Comparison of ENCODE assay signal across 11 cellular contexts in genomic region chr13:95246292-95247082, GRCh38. TPM values are rescaled to one million over a fixed set of nuclear protein-coding genes. Genes with fewer than 3 reads are reported as not detected.
DNase-seq lines count a peak whose midpoint lies in the region; ATAC-seq and TF ChIP-seq lines count a peak whose summit lies in the region.
"Had no signal": no experiment of that assay in that cellular context is flagged by ENCODE, and none has a peak within 500 bp of the region (broad histone marks: within the 10 kb centered on the region; RNA-seq: fewer than 3 reads in every experiment).

No MANE protein-coding gene starts in this region.

- no peak overlapping the region for H3K4me3 ChIP-seq in upper lobe of left lung

- H3K4me1 ChIP-seq in upper lobe of left lung = peaks cover 0 to 22% (median 11%) of the 10 kb centered on the region in 4 donors

- peak; percentile 53 to 65 for ATAC-seq in upper lobe of left lung (ENCODE audit: low FRiP score in 2 of 2)
- no peak for ATAC-seq in HG03565 (IDR thresholded peaks at IDR 0.05; ENCODE audit: unreplicated experiment)
- no peak for ATAC-seq in GM21526 (IDR thresholded peaks at IDR 0.05; ENCODE audit: low FRiP score, unreplicated experiment)

- peak; percentile 20 for DNase-seq in SIG-M5 treated with dmso at 0.1 percent for 504 hours (lab: John Stamatoyannopoulos, UW; ENCODE audit: unreplicated experiment)
- no peak for DNase-seq in SIG-M5 (lab: John Stamatoyannopoulos, UW)
- DNase-seq in NCI-H510A treated with DMSO at 0.1 percent for 48 hours (lab: John Stamatoyannopoulos, UW) = peak; percentile 65
- peak; percentile 27 to 80 for DNase-seq in T47D (ENCODE audit: low read depth in 1 of 2, low spot score in 1 of 2)
- peak; percentile 27 to 56 for DNase-seq in upper lobe of left lung
- DNase-seq in mesenteric fat pad (ENCODE audit: low spot score) = no peak
- DNase-seq: H7; stimulated activated CD4-positive, alpha-beta T cell treated with anti-CD3 and anti-CD28 coated beads, Interleukin-2, amount 100 ng/mL, for 48 hours had no signal

- peak overlapping the region in 1 of 4 donors; percentile 23 for H3K27ac ChIP-seq in upper lobe of left lung
- H3K27ac ChIP-seq: neutrophil had no signal

- H3K36me3 ChIP-seq in upper lobe of left lung = peaks cover 0 to 4% (median 0%) of the 10 kb centered on the region in 4 donors
- H3K36me3 ChIP-seq: neutrophil had no signal

- no peaks in the 10 kb centered on the region for H3K9me3 ChIP-seq in upper lobe of left lung
- H3K9me3 ChIP-seq: neutrophil had no signal

- no peak for TF ChIP-seq POLR2A in upper lobe of left lung (IDR thresholded peaks at IDR 0.05)

- in situ Hi-C loops in T47D (cut with HindIII; ENCODE audit: low pct_unique_long_range_greater_than_20kb, low sequenced_read_pairs) = no loop called here

- 53 to 68% methylated on average over 9 to 10 of the region's 10 CpGs for WGBS in upper lobe of left lung, 2 donors

- TF ChIP-seq CTCF in upper lobe of left lung (IDR thresholded peaks at IDR 0.05) = no peak

- TF ChIP-seq EP300 in upper lobe of left lung (IDR thresholded peaks at IDR 0.05) = peak in 1 of 4 donors; percentile 47

- H3K27me3 ChIP-seq in upper lobe of left lung = no peaks in the 10 kb centered on the region
- H3K27me3 ChIP-seq: neutrophil had no signal

RNA-seq across cellular contexts. Expression of gene ABCC4, which starts 54.8 kb away (rescaled TPM):
- total RNA-seq in upper lobe of left lung (10 to 100 TPM; 17.0 to 78.6 (median 31.9) TPM), mesenteric fat pad (9.4 TPM)

Comparison
In these comparisons a context has a peak if more than half of its experiments do, and no peak if none do; other contexts are left out.
1. DNase-seq: peak in SIG-M5 treated with dmso at 0.1 percent for 504 hours (single experiment), NCI-H510A treated with DMSO at 0.1 percent for 48 hours (single experiment), T47D (2 of 2) and upper lobe of left lung (2 of 2); none in SIG-M5 (single experiment) and mesenteric fat pad (single experiment).
2. ATAC-seq: peak in upper lobe of left lung (2 of 2); none in HG03565 (single experiment) and GM21526 (single experiment).